10 cellular contexts compared by ENCODE assay signal in genomic region chr7:150321788-150322113, GRCh38. TPM values are rescaled to one million over a fixed set of nuclear protein-coding genes. Genes with fewer than 3 reads are reported as not detected.
A peak's percentile ranks its signal among the peaks of the same experiment; 100 is the strongest.
DNase-seq lines count a peak whose midpoint lies in the region; ATAC-seq, FAIRE-seq and TF ChIP-seq lines count a peak whose summit lies in the region.
"Had no signal": no experiment of that assay in that cellular context is flagged by ENCODE, and none has a peak within 500 bp of the region (broad histone marks: within the 10 kb centered on the region; RNA-seq: fewer than 3 reads in every experiment).

No MANE protein-coding gene starts in this region.

- POLR2A ChIA-PET in Caco-2 (lab: Charles Lee) = no interaction called here
- POLR2A ChIA-PET in GM12878 (lab: Charles Lee) = interaction anchor here (1.4 to 2.6 kb wide), 4 partner anchors 45 to 112 kb away, joined by 8 to 9 read pairs (median 8); no protein-coding TSS in a partner anchor

- in situ Hi-C loops in GM12878 (cut with MboI) = no loop called here

- H3K27me3 ChIP-seq in Caco-2 (replicated peaks; ENCODE audit: control insufficient read depth, insufficient read depth, low read length) (no peaks in the 10 kb centered on the region), Karpas-422 (ENCODE audit: low read length) (no peaks in the 10 kb centered on the region), GM12878 (replicated peaks in 1 of 2; ENCODE audit: control insufficient read depth in 2 of 2, insufficient read depth in 2 of 2, low read length in 1 of 2) (no peaks in the 10 kb centered on the region)
- H3K27me3 ChIP-seq: transverse colon had no signal

- peak overlapping the region; percentile 95 for H3K4me3 Mint-ChIP-seq in Caco-2 (ENCODE audit: unreplicated experiment)
- peak overlapping the region; percentile 97 for H3K4me3 Mint-ChIP-seq in natural killer cell treated with Interleukin-12 subunit alpha and Interleukin-12 subunit beta and Interleukin-15 and Interleukin-18, amount 100 ng/mL, for 72 hours

- TF ChIP-seq CTCF in Caco-2 (IDR thresholded peaks at IDR 0.05; ENCODE audit: insufficient read depth in 1 of 2, low read depth in 1 of 2, low read length in 1 of 2, severe bottlenecking in 1 of 2, unreplicated experiment in 1 of 2) (no peak), GM12878 (IDR thresholded peaks at IDR 0.05 in 2 of 3, conservative IDR thresholded peaks at IDR 0.05 in 1 of 3; ENCODE audit: control insufficient read depth in 2 of 3, extremely low read depth in 1 of 3, insufficient read depth in 1 of 3, low read depth in 3 of 3, low read length in 3 of 3) (no peak)

- H3K4me2 ChIP-seq in Karpas-422 (ENCODE audit: low read depth, low read length, poor library complexity, severe bottlenecking) (peak overlapping the region; percentile 67), GM12878 (ENCODE audit: control insufficient read depth, insufficient read depth) (peak overlapping the region; percentile 100)

- TF ChIP-seq RAD21 in GM12878 (IDR thresholded peaks at IDR 0.05; ENCODE audit: insufficient read depth, low read depth, low read length) = no peak

- intact Hi-C loops in Caco-2 (cut with micrococcal nuclease; ENCODE audit: unreplicated experiment) = loop anchor here (2.0 kb wide), 2 partner anchors 35 to 57 kb away; partner anchors contain the start of gene ZNF775
- intact Hi-C loops in GM12878 (cut with micrococcal nuclease; ENCODE audit: unreplicated experiment) = loop anchor here (2.0 to 5.0 kb wide), 2 partner anchors 36 to 47 kb away; partner anchors contain the start of gene REPIN1

- H3K9me3 ChIP-seq in Caco-2 = no peaks in the 10 kb centered on the region
- H3K9me3 ChIP-seq in Karpas-422 (ENCODE audit: low read length) = no peaks in the 10 kb centered on the region
- H3K9me3 ChIP-seq in GM12878 (replicated peaks; ENCODE audit: control insufficient read depth, insufficient read depth, low read length) = no peaks in the 10 kb centered on the region
- H3K9me3 ChIP-seq: transverse colon had no signal

- H3K79me2 ChIP-seq in Karpas-422 (ENCODE audit: low read length) = peaks cover 21% of the 10 kb centered on the region
- H3K79me2 ChIP-seq in GM12878 (ENCODE audit: control insufficient read depth, insufficient read depth, low read length) = peaks cover 36% of the 10 kb centered on the region

- H3K4me1 ChIP-seq in Caco-2 = peaks cover 29% of the 10 kb centered on the region
- H3K4me1 ChIP-seq in Karpas-422 (ENCODE audit: low read length) = peaks cover 18% of the 10 kb centered on the region
- H3K4me1 ChIP-seq in GM12878 (ENCODE audit: control insufficient read depth, insufficient read depth, low read length) = peaks cover 13% of the 10 kb centered on the region; the same call in 1 of the 2 replicates

- H3K4me3 ChIP-seq in Caco-2 (ENCODE audit: low read depth, low read length) (peak overlapping the region; percentile 93), Karpas-422 (ENCODE audit: low read length) (peak overlapping the region; percentile 79), GM12878 (peak overlapping the region; percentile 78)
- H3K4me3 ChIP-seq: lung had no signal

- peaks cover 6% of the 10 kb centered on the region for H3K36me3 ChIP-seq in Caco-2 (ENCODE audit: control insufficient read depth, insufficient read depth, low read length)
- no peaks in the 10 kb centered on the region for H3K36me3 ChIP-seq in Karpas-422 (ENCODE audit: insufficient read depth, low read length)
- peaks cover 0 to 7% of the 10 kb centered on the region in 2 experiments; a peak in 2 of 4 replicates for H3K36me3 ChIP-seq in GM12878 (ENCODE audit: control insufficient read depth in 2 of 2, insufficient read depth in 2 of 2, low read length in 1 of 2)
- H3K36me3 ChIP-seq: transverse colon had no signal

- H3K27me3 Mint-ChIP-seq in Caco-2 (ENCODE audit: insufficient read depth, unreplicated experiment) = no peaks in the 10 kb centered on the region
- no peaks in the 10 kb centered on the region for H3K27me3 Mint-ChIP-seq in natural killer cell treated with Interleukin-12 subunit alpha and Interleukin-12 subunit beta and Interleukin-15 and Interleukin-18, amount 100 ng/mL, for 72 hours

- RAD21 ChIA-PET in GM12878 (lab: Charles Lee; ENCODE audit: unreplicated experiment) = no interaction called here

- no peaks in the 10 kb centered on the region for H3K9me3 Mint-ChIP-seq in Caco-2 (ENCODE audit: unreplicated experiment)
- no peaks in the 10 kb centered on the region for H3K9me3 Mint-ChIP-seq in natural killer cell treated with Interleukin-12 subunit alpha and Interleukin-12 subunit beta and Interleukin-15 and Interleukin-18, amount 100 ng/mL, for 72 hours

- no peak for DNase-seq in Caco-2
- DNase-seq in Karpas-422 = no peak
- DNase-seq in GM12878 (ENCODE audit: low read depth, low spot score) = no peak
- DNase-seq in natural killer cell treated with Interleukin-12 subunit alpha and Interleukin-12 subunit beta and Interleukin-15 and Interleukin-18, amount 100 ng/mL, for 72 hours (ENCODE audit: low spot score) = no peak
- no peak for DNase-seq in NCI-H2171 (lab: John Stamatoyannopoulos, UW)
- DNase-seq in COLO829 (ENCODE audit: low spot score) = no peak
- DNase-seq: transverse colon had no signal

- ATAC-seq in GM12878 (no peak), HG03469 (IDR thresholded peaks at IDR 0.05; ENCODE audit: unreplicated experiment) (no peak)
- no peak for ATAC-seq in natural killer cell treated with Interleukin-12 subunit alpha and Interleukin-12 subunit beta and Interleukin-15 and Interleukin-18, amount 100 ng/mL, for 72 hours

- H3K36me3 Mint-ChIP-seq in Caco-2 (ENCODE audit: insufficient read depth, unreplicated experiment) = peaks cover 60% of the 10 kb centered on the region
- H3K36me3 Mint-ChIP-seq in natural killer cell treated with Interleukin-12 subunit alpha and Interleukin-12 subunit beta and Interleukin-15 and Interleukin-18, amount 100 ng/mL, for 72 hours = no peaks in the 10 kb centered on the region

- TF ChIP-seq POLR2A in GM12878 (IDR thresholded peaks at IDR 0.05; ENCODE audit: low read depth, low read length) = no peak

- peak overlapping the region; percentile 92 for H3K27ac Mint-ChIP-seq in Caco-2 (ENCODE audit: unreplicated experiment)
- peak overlapping the region; percentile 99 for H3K27ac Mint-ChIP-seq in natural killer cell treated with Interleukin-12 subunit alpha and Interleukin-12 subunit beta and Interleukin-15 and Interleukin-18, amount 100 ng/mL, for 72 hours

- peaks cover 19% of the 10 kb centered on the region for H3K4me1 Mint-ChIP-seq in Caco-2 (ENCODE audit: low read depth, unreplicated experiment)
- peaks cover 41% of the 10 kb centered on the region in 2 donors for H3K4me1 Mint-ChIP-seq in natural killer cell treated with Interleukin-12 subunit alpha and Interleukin-12 subunit beta and Interleukin-15 and Interleukin-18, amount 100 ng/mL, for 72 hours (ENCODE audit: low read depth in 2 of 2)

- no peaks in the 10 kb centered on the region for H3K9me2 ChIP-seq in Karpas-422 (replicated peaks; ENCODE audit: insufficient read depth, low read length)

- H4K20me1 ChIP-seq in Karpas-422 (ENCODE audit: insufficient read depth, low read depth, low read length) = 0 out of 2 replicates have a peak, but pooled peaks cover 2% of the 10 kb centered on the region
- no peaks in the 10 kb centered on the region for H4K20me1 ChIP-seq in GM12878 (ENCODE audit: control insufficient read depth, insufficient read depth)

- TF ChIP-seq EP300 in GM12878 (IDR thresholded peaks at IDR 0.05; ENCODE audit: borderline replicate concordance in 1 of 2, control insufficient read depth in 1 of 2, low read depth in 2 of 2, low read length in 2 of 2) = no peak

- no peak overlapping the region for H3K27ac ChIP-seq in Karpas-422 (ENCODE audit: low read length)
- peak overlapping the region; percentile 99 for H3K27ac ChIP-seq in GM12878 (ENCODE audit: control insufficient read depth, insufficient read depth)

- BruUV-seq in Caco-2 (replicated peaks; lab: Mats Ljungman, UMichigan) = no TSS peak
- BruUV-seq in GM12878 (replicated peaks; lab: Mats Ljungman, UMichigan) = no TSS peak

- no peak overlapping the region for H2AFZ ChIP-seq in Karpas-422 (ENCODE audit: low read length)
- no peak overlapping the region for H2AFZ ChIP-seq in GM12878 (ENCODE audit: control insufficient read depth, low read depth, low read length)

- WGBS in GM12878 (ENCODE audit: insufficient coverage, insufficient replicate concordance, low lambda C conversion rate, missing lambda C conversion rate) = 94% methylated on average over 3 of the region's 3 CpGs

- SMC1A ChIA-PET in GM12878 (lab: Charles Lee; ENCODE audit: uncharacterized antibody, unreplicated experiment) = interaction anchor here (1.3 to 1.7 kb wide), 3 partner anchors 8 to 112 kb away, joined by 3 to 6 read pairs (median 6); no protein-coding TSS in a partner anchor

- peak overlapping the region; percentile 88; the same call in 1 of the 2 replicates for H3K9ac ChIP-seq in Karpas-422 (ENCODE audit: low read length)
- H3K9ac ChIP-seq in GM12878 (ENCODE audit: control insufficient read depth, insufficient read depth, low read length) = peak overlapping the region; percentile 99

- CTCF ChIA-PET in Caco-2 (lab: Charles Lee) (no interaction called here), GM12878 (lab: Yijun Ruan, JAX) (interaction anchor here (0.8 to 2.2 kb wide), 3 partner anchors 35 to 85 kb away, joined by 3 to 16 read pairs (median 9); a partner anchor contains a TSS)

- FAIRE-seq in GM12878 (lab: Jason Lieb, UNC) = no peak

RNA-seq across cellular contexts. Expression of gene LRRC61, which starts 1.4 kb away (rescaled TPM):
- total RNA-seq in Caco-2 (2022) (32.4 and 35.8 TPM in 2 replicates), GM12878 (2014; rRNA removed) (26.9 and 32.6 TPM in 2 replicates), GM12878 (2014; rRNA removed; fragmentation: Illumina TruSeq; extraction: Trizol) (6.9 and 9.2 TPM in 2 replicates), GM12878 (2021) (28.9 and 31.1 TPM in 2 replicates)
- total RNA-seq in Karpas-422 (2014; rRNA removed; shearing (Covaris generic); ENCODE audit: low replicate concordance) = 4.1 and 16.5 TPM in 2 replicates
- total RNA-seq in GM12878 (2013; cell fraction: nucleolus; rRNA removed) = 16.2 and 18.9 TPM in 2 replicates
- polyA plus RNA-seq in GM12878 (2011; ENCODE audit: low read depth) = 6.5 TPM
- polyA plus RNA-seq in GM12878 (2011; rRNA removed) (9.6 and 16.3 TPM in 2 replicates), GM12878 (2014; fragmentation: Illumina TruSeq; extraction: Trizol) (3.6 and 5.9 TPM in 2 replicates), GM12878 (2014; fragmentation: Nextera tagmentation; extraction: Ambion mirVana) (1 to 10 TPM; 1.4 to 2.5 TPM), GM12878 (2014; rRNA removed) (27.3 and 32.4 TPM in 2 replicates), GM12878 (2016; fragmentation: Nextera tagmentation; extraction: Ambion mirVana) (10 to 100 TPM; 44.9 to 54.2 TPM)
- 34.0 and 39.8 TPM in 2 replicates for polyA plus RNA-seq in GM12878 (2011; cell fraction: cytosol; rRNA removed)
- 16.1 and 23.6 TPM in 2 replicates for polyA plus RNA-seq in GM12878 (2011; cell fraction: nucleus; rRNA removed)
- polyA plus RNA-seq in GM12878 (2012) = 14.1 and 17.4 TPM in 2 replicates
- 19.7 and 23.8 TPM in 2 replicates for polyA minus RNA-seq in GM12878 (2011; rRNA and poly(A)+ RNA removed)
- 18.7 and 22.9 TPM in 2 replicates for polyA minus RNA-seq in GM12878 (2011; cell fraction: cytosol; rRNA and poly(A)+ RNA removed)
- polyA minus RNA-seq in GM12878 (2011; cell fraction: nucleus; rRNA and poly(A)+ RNA removed) = 5.9 and 13.7 TPM in 2 replicates
- 10 to 100 TPM; 16.1 to 27.1 TPM for total RNA-seq in natural killer cell treated with Interleukin-12 subunit alpha and Interleukin-12 subunit beta and Interleukin-15 and Interleukin-18, amount 100 ng/mL, for 72 hours

RNA-seq across cellular contexts. Expression of gene ACTR3C, which starts 1.6 kb away (rescaled TPM):
- total RNA-seq in Caco-2 (2022) (8.0 and 9.2 TPM in 2 replicates), GM12878 (2014; rRNA removed) (8.6 and 8.9 TPM in 2 replicates), GM12878 (2014; rRNA removed; fragmentation: Illumina TruSeq; extraction: Trizol) (6.1 and 6.3 TPM in 2 replicates), GM12878 (2021) (3.5 and 6.5 TPM in 2 replicates)
- total RNA-seq in Karpas-422 (2014; rRNA removed; shearing (Covaris generic); ENCODE audit: low replicate concordance) = 0.48 and 13.8 TPM in 2 replicates
- 55.8 and 61.6 TPM in 2 replicates for total RNA-seq in GM12878 (2013; cell fraction: nucleolus; rRNA removed)
- polyA plus RNA-seq in GM12878 (2011; ENCODE audit: low read depth) = 2.2 TPM
- polyA plus RNA-seq in GM12878 (2011; rRNA removed) (7.4 and 8.6 TPM in 2 replicates), GM12878 (2014; fragmentation: Illumina TruSeq; extraction: Trizol) (3.3 and 3.4 TPM in 2 replicates), GM12878 (2014; fragmentation: Nextera tagmentation; extraction: Ambion mirVana) (1 to 10 TPM; 2.0 to 2.7 TPM), GM12878 (2014; rRNA removed) (5.3 and 5.6 TPM in 2 replicates), GM12878 (2016; fragmentation: Nextera tagmentation; extraction: Ambion mirVana) (10 to 100 TPM in 1 of 2 experiments, 1 to 10 TPM in 1; 6.6 to 10.2 TPM)
- polyA plus RNA-seq in GM12878 (2011; cell fraction: cytosol; rRNA removed) = 3.3 and 4.1 TPM in 2 replicates
- 11.1 and 14.7 TPM in 2 replicates for polyA plus RNA-seq in GM12878 (2011; cell fraction: nucleus; rRNA removed)
- polyA plus RNA-seq in GM12878 (2012) = 1.7 and 2.2 TPM in 2 replicates
- 21.7 and 27.0 TPM in 2 replicates for polyA minus RNA-seq in GM12878 (2011; rRNA and poly(A)+ RNA removed)
- polyA minus RNA-seq in GM12878 (2011; cell fraction: cytosol; rRNA and poly(A)+ RNA removed) = 8.3 and 8.6 TPM in 2 replicates
- polyA minus RNA-seq in GM12878 (2011; cell fraction: nucleus; rRNA and poly(A)+ RNA removed) = 69.0 and 127 TPM in 2 replicates
- total RNA-seq in natural killer cell treated with Interleukin-12 subunit alpha and Interleukin-12 subunit beta and Interleukin-15 and Interleukin-18, amount 100 ng/mL, for 72 hours = 10 to 100 TPM in 1 of 2 donors, 1 to 10 TPM in 1; 2.9 to 12.6 TPM

RNA-seq across cellular contexts. Expression of gene RARRES2, which starts 19.7 kb away (rescaled TPM):
- total RNA-seq in Caco-2 (2022) = not detected in 2 replicates
- not detected in 2 replicates for total RNA-seq in Karpas-422 (2014; rRNA removed; shearing (Covaris generic); ENCODE audit: low replicate concordance)
- not detected in 2 replicates for total RNA-seq in GM12878 (2013; cell fraction: nucleolus; rRNA removed)
- 0.23 and 0.33 TPM in 2 replicates for total RNA-seq in GM12878 (2014; rRNA removed)
- not detected in 2 replicates for total RNA-seq in GM12878 (2014; rRNA removed; fragmentation: Illumina TruSeq; extraction: Trizol)
- 0.96 and 2.2 TPM in 2 replicates for total RNA-seq in GM12878 (2021)
- polyA plus RNA-seq in GM12878 (2011; ENCODE audit: low read depth) = 1.8 TPM
- not detected in 2 replicates for polyA plus RNA-seq in GM12878 (2011; rRNA removed)
- polyA plus RNA-seq in GM12878 (2011; cell fraction: cytosol; rRNA removed) = not detected in 2 replicates
- polyA plus RNA-seq in GM12878 (2011; cell fraction: nucleus; rRNA removed) = not detected in 2 replicates
- 1.9 and 2.2 TPM in 2 replicates for polyA plus RNA-seq in GM12878 (2012)
- polyA plus RNA-seq in GM12878 (2014; fragmentation: Illumina TruSeq; extraction: Trizol) = 0.29 TPM in 1 of 2 replicates, not detected in the other
- under 1 TPM in 1 of 2 experiments, not detected in 1; 0.13 TPM for polyA plus RNA-seq in GM12878 (2014; fragmentation: Nextera tagmentation; extraction: Ambion mirVana)
- 0.18 and 0.41 TPM in 2 replicates for polyA plus RNA-seq in GM12878 (2014; rRNA removed)
- polyA plus RNA-seq in GM12878 (2016; fragmentation: Nextera tagmentation; extraction: Ambion mirVana) = under 1 TPM; 0.40 to 1.00 TPM
- polyA minus RNA-seq in GM12878 (2011; rRNA and poly(A)+ RNA removed) = not detected in 2 replicates
- not detected in 2 replicates for polyA minus RNA-seq in GM12878 (2011; cell fraction: cytosol; rRNA and poly(A)+ RNA removed)
- not detected in 2 replicates for polyA minus RNA-seq in GM12878 (2011; cell fraction: nucleus; rRNA and poly(A)+ RNA removed)
- total RNA-seq in natural killer cell treated with Interleukin-12 subunit alpha and Interleukin-12 subunit beta and Interleukin-15 and Interleukin-18, amount 100 ng/mL, for 72 hours = not detected
- total RNA-seq: glomerular endothelial cell had no signal

RNA-seq across cellular contexts. Expression of gene REPIN1, which starts 46.9 kb away (rescaled TPM):
- total RNA-seq in Caco-2 (2022) = 141 and 148 TPM in 2 replicates
- 53.3 and 98.4 TPM in 2 replicates for total RNA-seq in Karpas-422 (2014; rRNA removed; shearing (Covaris generic); ENCODE audit: low replicate concordance)
- 152 and 192 TPM in 2 replicates for total RNA-seq in GM12878 (2013; cell fraction: nucleolus; rRNA removed)
- total RNA-seq in GM12878 (2014; rRNA removed) = 111 and 122 TPM in 2 replicates
- total RNA-seq in GM12878 (2014; rRNA removed; fragmentation: Illumina TruSeq; extraction: Trizol) = 32.1 and 38.7 TPM in 2 replicates
- total RNA-seq in GM12878 (2021) = 161 and 172 TPM in 2 replicates
- polyA plus RNA-seq in GM12878 (2011; ENCODE audit: low read depth) = 43.7 TPM
- polyA plus RNA-seq in GM12878 (2011; rRNA removed) = 56.3 and 88.0 TPM in 2 replicates
- 135 and 158 TPM in 2 replicates for polyA plus RNA-seq in GM12878 (2011; cell fraction: cytosol; rRNA removed)
- 309 and 343 TPM in 2 replicates for polyA plus RNA-seq in GM12878 (2011; cell fraction: nucleus; rRNA removed)
- polyA plus RNA-seq in GM12878 (2012) = 96.5 and 107 TPM in 2 replicates
- 22.3 and 47.3 TPM in 2 replicates for polyA plus RNA-seq in GM12878 (2014; fragmentation: Illumina TruSeq; extraction: Trizol)
- polyA plus RNA-seq in GM12878 (2014; fragmentation: Nextera tagmentation; extraction: Ambion mirVana) = 10 to 100 TPM in 1 of 2 experiments, 1 to 10 TPM in 1; 5.1 to 12.6 TPM
- 139 and 159 TPM in 2 replicates for polyA plus RNA-seq in GM12878 (2014; rRNA removed)
- polyA plus RNA-seq in GM12878 (2016; fragmentation: Nextera tagmentation; extraction: Ambion mirVana) = 10 to 100 TPM; 66.4 to 87.4 TPM
- 40.9 and 86.3 TPM in 2 replicates for polyA minus RNA-seq in GM12878 (2011; rRNA and poly(A)+ RNA removed)
- polyA minus RNA-seq in GM12878 (2011; cell fraction: cytosol; rRNA and poly(A)+ RNA removed) = 35.8 and 41.2 TPM in 2 replicates
- 59.8 and 89.9 TPM in 2 replicates for polyA minus RNA-seq in GM12878 (2011; cell fraction: nucleus; rRNA and poly(A)+ RNA removed)
- 10 to 100 TPM; 53.9 to 84.2 TPM for total RNA-seq in natural killer cell treated with Interleukin-12 subunit alpha and Interleukin-12 subunit beta and Interleukin-15 and Interleukin-18, amount 100 ng/mL, for 72 hours

RNA-seq across cellular contexts. Expression of gene ZNF775, which starts 57.4 kb away (rescaled TPM):
- total RNA-seq in Caco-2 (2022) = 4.0 and 4.4 TPM in 2 replicates
- 1.5 and 4.7 TPM in 2 replicates for total RNA-seq in Karpas-422 (2014; rRNA removed; shearing (Covaris generic); ENCODE audit: low replicate concordance)
- total RNA-seq in GM12878 (2013; cell fraction: nucleolus; rRNA removed) = 7.9 and 10.6 TPM in 2 replicates
- total RNA-seq in GM12878 (2014; rRNA removed) = 7.2 and 11.0 TPM in 2 replicates
- total RNA-seq in GM12878 (2014; rRNA removed; fragmentation: Illumina TruSeq; extraction: Trizol) = 2.3 and 2.8 TPM in 2 replicates
- 12.1 and 14.3 TPM in 2 replicates for total RNA-seq in GM12878 (2021)
- 1.1 TPM for polyA plus RNA-seq in GM12878 (2011; ENCODE audit: low read depth)
- polyA plus RNA-seq in GM12878 (2011; rRNA removed) = 1.8 and 3.6 TPM in 2 replicates
- 3.6 and 8.5 TPM in 2 replicates for polyA plus RNA-seq in GM12878 (2011; cell fraction: cytosol; rRNA removed)
- polyA plus RNA-seq in GM12878 (2011; cell fraction: nucleus; rRNA removed) = 9.0 and 11.2 TPM in 2 replicates
- polyA plus RNA-seq in GM12878 (2012) = 5.9 and 7.2 TPM in 2 replicates
- 0.32 and 0.71 TPM in 2 replicates for polyA plus RNA-seq in GM12878 (2014; fragmentation: Illumina TruSeq; extraction: Trizol)
- under 1 TPM; 0.05 to 0.46 TPM for polyA plus RNA-seq in GM12878 (2014; fragmentation: Nextera tagmentation; extraction: Ambion mirVana)
- 9.7 and 11.8 TPM in 2 replicates for polyA plus RNA-seq in GM12878 (2014; rRNA removed)
- 1 to 10 TPM in 1 of 2 experiments, under 1 TPM in 1; 0.62 to 1.4 TPM for polyA plus RNA-seq in GM12878 (2016; fragmentation: Nextera tagmentation; extraction: Ambion mirVana)
- 1.1 and 3.0 TPM in 2 replicates for polyA minus RNA-seq in GM12878 (2011; rRNA and poly(A)+ RNA removed)
- polyA minus RNA-seq in GM12878 (2011; cell fraction: cytosol; rRNA and poly(A)+ RNA removed) = 3.5 and 5.1 TPM in 2 replicates
- polyA minus RNA-seq in GM12878 (2011; cell fraction: nucleus; rRNA and poly(A)+ RNA removed) = 2.3 and 4.7 TPM in 2 replicates
- total RNA-seq in natural killer cell treated with Interleukin-12 subunit alpha and Interleukin-12 subunit beta and Interleukin-15 and Interleukin-18, amount 100 ng/mL, for 72 hours = 1 to 10 TPM; 4.0 to 5.1 TPM
